14 cellular contexts compared by ENCODE assay signal in genomic region chr2:43370146-43370545, GRCh38.
DNase-seq lines count a peak whose midpoint lies in the region; ATAC-seq, FAIRE-seq and TF ChIP-seq lines count a peak whose summit lies in the region.
"Had no signal": no experiment of that assay in that cellular context is flagged by ENCODE, and none has a peak within 500 bp of the region (broad histone marks: within the 10 kb centered on the region; RNA-seq: fewer than 3 reads in every experiment).

No MANE protein-coding gene starts in this region.

- intact Hi-C loops in left ventricle myocardium inferior (cut with micrococcal nuclease) (no loop called here), left ventricle myocardium superior (cut with micrococcal nuclease) (no loop called here), kidney (cut with DNase I) (no loop called here), pancreas (cut with DNase I) (no loop called here), vagina (cut with DNase I) (no loop called here)

- 57 to 64% methylated on average over 4 of the region's 4 CpGs for WGBS in pancreas, 2 donors

- peak overlapping the region; percentile 52 for H3K27ac ChIP-seq in left ventricle myocardium inferior (replicated peaks)
- H3K27ac ChIP-seq in kidney (ENCODE audit: low read depth in 2 of 2, low read length in 2 of 2), result peak overlapping the region; percentile 87 to 88
- peak overlapping the region in 2 of 4 donors; percentile 28 to 56 for H3K27ac ChIP-seq in pancreas
- H3K27ac ChIP-seq in vagina, result peak overlapping the region; percentile 30

- ATAC-seq in left ventricle myocardium superior (no peak), pancreas (peak; percentile 56 to 71 (median 64)), HG03565 (IDR thresholded peaks at IDR 0.05; ENCODE audit: unreplicated experiment) (no peak)
- ATAC-seq: HCT116 had no signal

- H3K36me3 ChIP-seq in left ventricle myocardium inferior (no peaks in the 10 kb centered on the region), kidney (ENCODE audit: control insufficient read depth in 1 of 2, insufficient read depth in 2 of 2, low read length in 2 of 2) (no peaks in the 10 kb centered on the region), pancreas (no peaks in the 10 kb centered on the region), vagina (no peaks in the 10 kb centered on the region)

- H3K4me1 ChIP-seq in left ventricle myocardium inferior, result peaks cover 34% of the 10 kb centered on the region
- peaks cover 20 to 24% of the 10 kb centered on the region in 2 donors for H3K4me1 ChIP-seq in kidney (ENCODE audit: control insufficient read depth in 1 of 2, insufficient read depth in 1 of 2, low read depth in 1 of 2, low read length in 2 of 2)
- peaks cover 5 to 23% (median 16%) of the 10 kb centered on the region in 3 donors for H3K4me1 ChIP-seq in pancreas
- peaks cover 14% of the 10 kb centered on the region for H3K4me1 ChIP-seq in vagina

- TF ChIP-seq POLR2A in vagina (IDR thresholded peaks at IDR 0.05), result no peak

- H3K9me3 ChIP-seq in left ventricle myocardium inferior (replicated peaks), result no peaks in the 10 kb centered on the region
- no peaks in the 10 kb centered on the region for H3K9me3 ChIP-seq in kidney (ENCODE audit: control insufficient read depth in 1 of 2, low read length in 2 of 2)
- H3K9me3 ChIP-seq in pancreas, result no peaks in the 10 kb centered on the region
- no peaks in the 10 kb centered on the region for H3K9me3 ChIP-seq in vagina

- H3K9ac ChIP-seq in kidney (ENCODE audit: low read length in 2 of 2), result no peak overlapping the region

- H3K27me3 ChIP-seq in left ventricle myocardium inferior (ENCODE audit: low read depth) (no peaks in the 10 kb centered on the region), pancreas (no peaks in the 10 kb centered on the region), vagina (no peaks in the 10 kb centered on the region)

- no peak for FAIRE-seq in kidney (lab: Jason Lieb, UNC)
- FAIRE-seq in pancreas (lab: Jason Lieb, UNC), result no peak

- TF ChIP-seq CTCF in left ventricle myocardium inferior (IDR thresholded peaks at IDR 0.05; ENCODE audit: borderline replicate concordance), result no peak
- TF ChIP-seq CTCF in kidney (IDR thresholded peaks at IDR 0.05; ENCODE audit: borderline replicate concordance, extremely low read depth, insufficient read depth), result no peak
- no peak for TF ChIP-seq CTCF in pancreas (IDR thresholded peaks at IDR 0.05)
- no peak for TF ChIP-seq CTCF in vagina (IDR thresholded peaks at IDR 0.05)

- H3K4me3 ChIP-seq in left ventricle myocardium inferior (no peak overlapping the region), kidney (ENCODE audit: low read length in 2 of 2) (peak overlapping the region in 1 of 2 donors; percentile 9), pancreas (no peak overlapping the region), vagina (no peak overlapping the region)

- DNase-seq in left ventricle myocardium inferior (no peak), left ventricle myocardium superior (no peak), kidney (no peak), pancreas (no peak), vagina (ENCODE audit: extremely low spot score in 2 of 2) (no peak), NCI-H1694 treated with DMSO at 0.1 percent for 48 hours (lab: John Stamatoyannopoulos, UW) (no peak)
- DNase-seq in activated effector memory CD4-positive, alpha-beta T cell treated with Interleukin-2 at 50 U/mL for 16 hours, result no peak
- DNase-seq: activated B cell treated with CpG ODN at 0.5 μM for 24 hours; activated gamma-delta T cell treated with Interleukin-2 at 50 U/mL for 16 hours; NCI-H1048; NK-92 treated with Interleukin-12 subunit alpha and Interleukin-12 subunit beta, amount 100 ng/mL, for 24 hours; T-helper 1 cell had no signal

Comparison
In these comparisons a context has a peak if more than half of its experiments do, and no peak if none do; other contexts are left out.
1. ATAC-seq: peak in pancreas (4 of 4); none in left ventricle myocardium superior (single experiment) and HG03565 (single experiment).